Comparison of ENCODE assay signal across 1 cellular context in genomic region chr3:4827767-4828166, GRCh38.
TF ChIP-seq lines count a peak whose summit lies in the region.

No MANE protein-coding gene starts in this region.

TF ChIP-seq in IMR-90, 13 proteins besides CTCF, POLR2A, EP300 and RAD21:
- TF ChIP-seq USF2 (IDR thresholded peaks at IDR 0.05; ENCODE audit: low read depth, low read length) (no peak), BHLHE40 (IDR thresholded peaks at IDR 0.05; ENCODE audit: low read depth, low read length) (no peak), RCOR1 (IDR thresholded peaks at IDR 0.05; ENCODE audit: insufficient replicate concordance, low read length) (no peak), CEBPB (IDR thresholded peaks at IDR 0.05; ENCODE audit: low read depth, low read length) (no peak), RFX5 (IDR thresholded peaks at IDR 0.05; ENCODE audit: low read depth, low read length) (no peak), ELK1 (IDR thresholded peaks at IDR 0.05; ENCODE audit: borderline replicate concordance, low read depth, low read length) (no peak), CHD1 (IDR thresholded peaks at IDR 0.05; ENCODE audit: low read depth, low read length) (no peak), MAFK (IDR thresholded peaks at IDR 0.05; ENCODE audit: low read depth, low read length) (no peak)
